ENCODE assay signal across 8 cellular contexts in genomic region chr1:201481004-201481380, GRCh38. TPM values are rescaled to one million over a fixed set of nuclear protein-coding genes. Genes with fewer than 3 reads are reported as not detected.
DNase-seq lines count a peak whose midpoint lies in the region; ATAC-seq, FAIRE-seq and TF ChIP-seq lines count a peak whose summit lies in the region.

No MANE protein-coding gene starts in this region.

- no peak overlapping the region for H3K4me3 ChIP-seq in DND-41 (ENCODE audit: low read depth in 1 of 2, low read length in 2 of 2)
- H3K4me3 ChIP-seq in RWPE2 (ENCODE audit: severe bottlenecking) = peak overlapping the region; percentile 7
- peak overlapping the region; percentile 5 to 45 (median 25) for H3K4me3 ChIP-seq in fibroblast of lung (replicated peaks in 1 of 4; ENCODE audit: control extremely low read depth in 1 of 4, insufficient read depth in 1 of 4, low read depth in 3 of 4, low read length in 4 of 4)
- H3K4me3 ChIP-seq in pancreas = peak overlapping the region in 2 of 4 donors; percentile 28 to 45

- H3K9ac ChIP-seq in DND-41 (ENCODE audit: low read depth, low read length) = no peak overlapping the region
- H3K9ac ChIP-seq in fibroblast of lung (ENCODE audit: insufficient read depth, low read length) = no peak overlapping the region

- intact Hi-C loops in pancreas (cut with DNase I) = loop anchor here in 1 of 3 donors (5.0 kb wide), 1 partner anchor 36 kb away; no protein-coding TSS in a partner anchor

- FAIRE-seq in pancreas (lab: Jason Lieb, UNC) = no peak

- H3K27ac ChIP-seq in DND-41 (ENCODE audit: low read length) = no peak overlapping the region
- H3K27ac ChIP-seq in RWPE2 (ENCODE audit: poor library complexity, severe bottlenecking) = peak overlapping the region; percentile 34
- no peak overlapping the region for H3K27ac ChIP-seq in fibroblast of lung (ENCODE audit: insufficient read depth, low read length)
- H3K27ac ChIP-seq in pancreas = peak overlapping the region in 2 of 4 donors; percentile 71 to 77

- TF ChIP-seq CTCF in DND-41 (IDR thresholded peaks at IDR 0.05; ENCODE audit: borderline replicate concordance, extremely low read depth, low read length, poor library complexity, severe bottlenecking) (peak; percentile 2), RWPE2 (IDR thresholded peaks at IDR 0.05; ENCODE audit: poor library complexity, severe bottlenecking) (no peak), fibroblast of lung (conservative IDR thresholded peaks at IDR 0.05 in 1 of 2, IDR thresholded peaks at IDR 0.05 in 1 of 2; ENCODE audit: low read depth in 1 of 2, low read length in 2 of 2) (no peak), pancreas (IDR thresholded peaks at IDR 0.05) (no peak)

- DNase-seq in DND-41 (no peak), RWPE2 (ENCODE audit: low spot score) (no peak), fibroblast of lung (ENCODE audit: low read depth in 2 of 2) (no peak), pancreas (no peak), NCI-H2029 (lab: John Stamatoyannopoulos, UW) (no peak), RPMI8226 (no peak)

- H3K79me2 ChIP-seq in DND-41 (ENCODE audit: insufficient read depth, low read length) (no peaks in the 10 kb centered on the region), fibroblast of lung (ENCODE audit: control insufficient read depth, insufficient read depth, low read length) (no peaks in the 10 kb centered on the region)

- H3K27me3 ChIP-seq in DND-41 (ENCODE audit: insufficient read depth, low read length, poor library complexity) (no peaks in the 10 kb centered on the region), RWPE2 (ENCODE audit: insufficient read depth, poor library complexity, severe bottlenecking) (no peaks in the 10 kb centered on the region), fibroblast of lung (ENCODE audit: control insufficient read depth, insufficient read depth, low read length) (no peaks in the 10 kb centered on the region), pancreas (no peaks in the 10 kb centered on the region)

- H2AFZ ChIP-seq in DND-41 (ENCODE audit: low read depth, low read length) = no peak overlapping the region
- H2AFZ ChIP-seq in fibroblast of lung (ENCODE audit: low read length) = no peak overlapping the region

- H3K4me1 ChIP-seq in DND-41 (ENCODE audit: insufficient read depth, low read length) (no peaks in the 10 kb centered on the region), RWPE2 (ENCODE audit: insufficient read depth, poor library complexity, severe bottlenecking) (peaks cover 22% of the 10 kb centered on the region), fibroblast of lung (ENCODE audit: control insufficient read depth, extremely low read depth, insufficient read depth, low read length) (peaks cover 15% of the 10 kb centered on the region), pancreas (peaks cover 3 to 20% (median 10%) of the 10 kb centered on the region in 3 donors)

- H3K36me3 ChIP-seq in DND-41 (ENCODE audit: insufficient read depth, low read length) = peaks cover 31% of the 10 kb centered on the region
- H3K36me3 ChIP-seq in RWPE2 (ENCODE audit: low read depth) = peaks cover 8% of the 10 kb centered on the region
- peaks cover 18% of the 10 kb centered on the region for H3K36me3 ChIP-seq in fibroblast of lung (ENCODE audit: control insufficient read depth, insufficient read depth, low read length)
- H3K36me3 ChIP-seq in pancreas = peaks cover 0 to 16% (median 7%) of the 10 kb centered on the region in 3 donors

- H4K20me1 ChIP-seq in DND-41 (ENCODE audit: insufficient read depth, low read length) (peaks cover 8% of the 10 kb centered on the region), fibroblast of lung (ENCODE audit: control insufficient read depth, extremely low read depth, insufficient read depth, low read length) (no peaks in the 10 kb centered on the region)

- WGBS in pancreas, 2 donors = 7% methylated on average over 17 of the region's 17 CpGs

- H3K4me2 ChIP-seq in DND-41 (ENCODE audit: insufficient read depth, low read length) = no peak overlapping the region
- H3K4me2 ChIP-seq in fibroblast of lung (ENCODE audit: extremely low read depth, insufficient read depth, low read length) = peak overlapping the region; percentile 69

- ATAC-seq in DND-41 (ENCODE audit: insufficient read depth, low read depth) = no peak
- ATAC-seq in RWPE2 (ENCODE audit: low read depth) = no peak
- ATAC-seq in pancreas = peak in 3 of 4 donors; percentile 0 to 4 (median 1)
- no peak for ATAC-seq in GM18873 (IDR thresholded peaks at IDR 0.05; ENCODE audit: low FRiP score, unreplicated experiment)
- ATAC-seq in GM19452 (IDR thresholded peaks at IDR 0.05; ENCODE audit: unreplicated experiment) = no peak

- H3K9me3 ChIP-seq in DND-41 (ENCODE audit: insufficient read depth, low read length, severe bottlenecking) (no peaks in the 10 kb centered on the region), RWPE2 (ENCODE audit: severe bottlenecking) (no peaks in the 10 kb centered on the region), fibroblast of lung (ENCODE audit: control insufficient read depth, insufficient read depth, low read depth, low read length) (no peaks in the 10 kb centered on the region), pancreas (no peaks in the 10 kb centered on the region)

RNA-seq across cellular contexts. Expression of gene PHLDA3, which starts 12.0 kb away (rescaled TPM):
- total RNA-seq in fibroblast of lung = 138 and 141 TPM in 2 replicates
- 25.9 and 26.5 TPM in 2 replicates for polyA plus RNA-seq in fibroblast of lung
- polyA plus RNA-seq in fibroblast of lung (2012) = 57.8 and 74.3 TPM in 2 replicates
- 18.9 and 32.3 TPM in 2 replicates for polyA minus RNA-seq in fibroblast of lung (ENCODE audit: low replicate concordance)
- total RNA-seq in pancreas = 10 to 100 TPM in 4 of 6 donors, 1 to 10 TPM in 2; 8.6 to 24.4 (median 15.7) TPM
- polyA plus RNA-seq in pancreas = 10 to 100 TPM; 10.8 to 11.9 TPM

RNA-seq across cellular contexts. Expression of gene CSRP1, which starts 25.9 kb away (rescaled TPM):
- 158 and 195 TPM in 2 replicates for total RNA-seq in fibroblast of lung
- polyA plus RNA-seq in fibroblast of lung = 438 and 1,081 TPM in 2 replicates
- polyA plus RNA-seq in fibroblast of lung (2012) = 450 and 1,109 TPM in 2 replicates
- polyA minus RNA-seq in fibroblast of lung (ENCODE audit: low replicate concordance) = 886 and 2,174 TPM in 2 replicates
- 10 to 100 TPM; 49.6 to 91.9 (median 54.8) TPM for total RNA-seq in pancreas
- 100 to 1,000 TPM in 1 of 2 donors, 10 to 100 TPM in 1; 91.9 to 103 TPM for polyA plus RNA-seq in pancreas

RNA-seq across cellular contexts. Expression of gene NAV1, which starts 57.9 kb away (rescaled TPM):
- total RNA-seq in fibroblast of lung = 7.2 and 19.8 TPM in 2 replicates
- 64.0 and 66.5 TPM in 2 replicates for polyA plus RNA-seq in fibroblast of lung
- polyA plus RNA-seq in fibroblast of lung (2012) = 65.3 and 96.6 TPM in 2 replicates
- 355 and 377 TPM in 2 replicates for polyA minus RNA-seq in fibroblast of lung (ENCODE audit: low replicate concordance)
- total RNA-seq in pancreas = 10 to 100 TPM in 2 of 6 donors, 1 to 10 TPM in 4; 6.0 to 13.6 (median 8.1) TPM
- 1 to 10 TPM; 5.6 TPM for polyA plus RNA-seq in pancreas

RNA-seq across cellular contexts. Expression of gene TNNI1, which starts 59.5 kb away (rescaled TPM):
- not detected in 2 replicates for total RNA-seq in fibroblast of lung
- polyA plus RNA-seq in fibroblast of lung = 0.06 and 0.09 TPM in 2 replicates
- polyA plus RNA-seq in fibroblast of lung (2012) = not detected in 2 replicates
- not detected in 2 replicates for polyA minus RNA-seq in fibroblast of lung (ENCODE audit: low replicate concordance)
- total RNA-seq in pancreas = not detected
- polyA plus RNA-seq in pancreas = under 1 TPM; 0.04 to 0.63 TPM

Comparison
In these comparisons a context has a peak if more than half of its experiments do, and no peak if none do; other contexts are left out.
1. ATAC-seq: peak in pancreas (3 of 4); none in DND-41 (single experiment), RWPE2 (single experiment), GM18873 (single experiment) and GM19452 (single experiment).
2. H3K4me3 ChIP-seq: peak in RWPE2 (single experiment) and fibroblast of lung (4 of 4); none in DND-41 (0 of 2).